Comparison of ENCODE assay signal across 22 cellular contexts in the genomic region with DNA sequence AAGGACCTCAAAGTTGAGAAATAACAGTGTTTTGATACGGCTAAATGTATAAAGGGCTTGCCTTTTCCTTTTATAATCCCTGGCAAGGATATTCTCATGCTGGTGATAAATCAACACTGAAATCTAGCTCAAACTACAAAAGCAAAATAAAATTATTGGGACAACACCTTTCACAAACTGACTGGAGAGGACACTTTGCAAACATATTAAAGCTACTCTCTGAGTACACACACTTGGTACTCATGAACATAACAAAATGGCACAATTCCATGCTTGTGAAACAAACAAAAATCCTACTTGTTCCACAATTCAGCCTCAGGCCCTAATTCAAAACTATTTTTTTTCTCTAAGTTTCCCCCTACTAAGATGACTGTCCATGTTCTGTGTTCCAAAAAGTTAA.
"Had no signal": no experiment of that assay in that cellular context is flagged by ENCODE, and none has a peak within 500 bp of the region (broad histone marks: within the 10 kb centered on the region; RNA-seq: fewer than 3 reads in every experiment).

No MANE protein-coding gene starts in this region.

- H3K27me3 ChIP-seq: Peyer's patch, SJCRH30 had no signal

- H3K4me3 ChIP-seq: K562, PC-9, Peyer's patch, SJCRH30 had no signal

- ATAC-seq: K562, Right ventricle myocardium inferior, SK-N-SH treated with all-trans-retinoic acid at 6 μM for 48 hours had no signal

- H3K36me3 Mint-ChIP-seq: IgD-negative memory B cell had no signal

- H3K27ac Mint-ChIP-seq: IgD-negative memory B cell had no signal

- H3K36me3 ChIP-seq: Peyer's patch, SJCRH30 had no signal

- H3K4me3 Mint-ChIP-seq: IgD-negative memory B cell had no signal

- H3K9me3 ChIP-seq: Peyer's patch, SJCRH30 had no signal

- H3K4me1 ChIP-seq: Peyer's patch, SJCRH30 had no signal

- H3K27ac ChIP-seq: HL-60, KMS-11, PC-9, Peyer's patch, SJCRH30 had no signal

- H3K4me1 Mint-ChIP-seq: IgD-negative memory B cell had no signal

- DNase-seq: Kasumi-1; MV-4-11; NCI-H1048; NCI-H1105; NCI-H1436 treated with DMSO at 0.1 percent for 48 hours; NCI-H1694; NCI-H187 treated with DMSO at 0.1 percent for 48 hours; NCI-H2081 treated with DMSO at 0.1 percent for 48 hours; NCI-H2227 treated with DMSO at 0.1 percent for 48 hours; NCI-H526 treated with DMSO at 0.1 percent for 48 hours; NK-92 treated with Interleukin-12 subunit alpha and Interleukin-12 subunit beta, amount 100 ng/mL, for 24 hours; OCI-M1; PC-9; Peyer's patch; SHP77 treated with DMSO at 0.1 percent for 48 hours; SJCRH30 had no signal
